In the genomic region with DNA sequence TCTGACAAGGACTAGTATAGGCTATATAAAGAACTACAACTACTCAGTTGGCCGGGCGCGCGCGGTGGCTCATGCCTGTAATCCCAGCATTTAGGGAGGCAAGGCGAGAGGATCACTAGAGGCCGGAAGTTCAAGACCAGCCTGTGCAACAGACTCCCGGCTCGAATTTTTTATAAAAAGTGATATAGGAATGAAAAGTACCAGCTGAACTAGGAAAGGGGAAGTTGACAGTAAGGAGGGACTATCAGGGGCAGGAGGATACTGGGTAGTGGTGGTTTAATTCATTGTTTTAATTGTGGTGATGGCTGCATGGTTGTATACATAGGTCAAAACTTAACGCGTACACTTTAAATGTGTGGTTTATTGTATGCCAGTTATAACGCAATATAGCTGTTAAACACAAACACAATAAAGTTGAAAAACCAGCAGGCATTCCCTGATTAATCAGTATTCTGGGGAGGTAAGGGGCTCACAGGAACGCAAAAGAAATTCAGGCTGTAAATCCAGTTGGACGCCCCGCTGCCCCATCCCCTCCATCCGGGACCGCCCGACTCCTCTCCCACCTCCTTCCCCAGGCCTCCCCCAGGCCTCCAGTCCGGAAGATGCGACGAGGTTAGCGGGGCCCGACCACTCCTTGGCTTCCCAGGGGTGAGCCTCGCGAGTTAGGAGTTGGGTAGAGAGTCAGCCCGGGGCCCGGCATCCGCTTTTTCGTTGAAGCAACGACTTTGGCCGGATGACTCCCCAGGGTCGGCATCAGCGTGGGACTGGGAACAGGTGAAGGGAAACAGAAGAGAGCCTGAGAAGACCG, we compare ENCODE assay signal across 8 cellular contexts. TPM values are rescaled to one million over a fixed set of nuclear protein-coding genes. Genes with fewer than 3 reads are reported as not detected.
DNase-seq lines count a peak whose midpoint lies in the region; ATAC-seq and TF ChIP-seq lines count a peak whose summit lies in the region.

No MANE protein-coding gene starts in this region.

- H3K27me3 ChIP-seq in esophagus muscularis mucosa = peaks cover 0 to 7% (median 0%) of the 10 kb centered on the region in 4 donors

- TF ChIP-seq EP300 in esophagus muscularis mucosa (IDR thresholded peaks at IDR 0.05) = no peak

- WGBS in esophagus muscularis mucosa = 42% methylated on average over 18 of the region's 34 CpGs

- intact Hi-C loops in esophagus muscularis mucosa (cut with DNase I) = loop anchor here (5.0 kb wide), 2 partner anchors 41 to 59 kb away; a partner anchor contains a TSS

- peak overlapping the region; percentile 81 to 99 (median 85) for H3K4me3 ChIP-seq in esophagus muscularis mucosa

- TF ChIP-seq CTCF in esophagus muscularis mucosa (IDR thresholded peaks at IDR 0.05) = no peak

- peak overlapping the region; percentile 86 to 90 (median 88) for H3K27ac ChIP-seq in esophagus muscularis mucosa (replicated peaks in 1 of 4)
- H3K27ac ChIP-seq in temporal lobe (ENCODE audit: low read depth, low read length) = peak overlapping the region; percentile 81

- H3K4me3 Mint-ChIP-seq in natural killer cell treated with Interleukin-12 subunit alpha and Interleukin-12 subunit beta and Interleukin-15 and Interleukin-18, amount 100 ng/mL, for 72 hours = no peak overlapping the region

- no peak for TF ChIP-seq POLR2A in esophagus muscularis mucosa (IDR thresholded peaks at IDR 0.05; ENCODE audit: low read depth)

- H3K27ac Mint-ChIP-seq in natural killer cell treated with Interleukin-12 subunit alpha and Interleukin-12 subunit beta and Interleukin-15 and Interleukin-18, amount 100 ng/mL, for 72 hours = no peak overlapping the region

- H3K4me1 ChIP-seq in esophagus muscularis mucosa = peaks cover 13 to 24% (median 19%) of the 10 kb centered on the region in 4 donors

- no peaks in the 10 kb centered on the region for H3K9me3 ChIP-seq in esophagus muscularis mucosa

- H3K36me3 Mint-ChIP-seq in natural killer cell treated with Interleukin-12 subunit alpha and Interleukin-12 subunit beta and Interleukin-15 and Interleukin-18, amount 100 ng/mL, for 72 hours = no peaks in the 10 kb centered on the region

- no peaks in the 10 kb centered on the region for H3K9me3 Mint-ChIP-seq in natural killer cell treated with Interleukin-12 subunit alpha and Interleukin-12 subunit beta and Interleukin-15 and Interleukin-18, amount 100 ng/mL, for 72 hours

- DNase-seq in AML-193 (lab: John Stamatoyannopoulos, UW) (peak; percentile 61 to 71), NCI-H748 (lab: John Stamatoyannopoulos, UW; ENCODE audit: unreplicated experiment) (peak; percentile 80), esophagus muscularis mucosa (ENCODE audit: extremely low spot score) (peak; percentile 93)
- peak; percentile 31 to 51 for DNase-seq in activated CD8-positive, alpha-beta memory T cell treated with anti-CD3 and anti-CD28 coated beads for 1 hour (ENCODE audit: extremely low read depth in 1 of 2, low read depth in 1 of 2)
- DNase-seq in natural killer cell treated with Interleukin-12 subunit alpha and Interleukin-12 subunit beta and Interleukin-15 and Interleukin-18, amount 100 ng/mL, for 72 hours (ENCODE audit: low spot score) = peak; percentile 79

- H3K4me1 Mint-ChIP-seq in natural killer cell treated with Interleukin-12 subunit alpha and Interleukin-12 subunit beta and Interleukin-15 and Interleukin-18, amount 100 ng/mL, for 72 hours (ENCODE audit: low read depth in 2 of 2) = peaks cover 8 to 11% of the 10 kb centered on the region in 2 donors

- no peaks in the 10 kb centered on the region for H3K27me3 Mint-ChIP-seq in natural killer cell treated with Interleukin-12 subunit alpha and Interleukin-12 subunit beta and Interleukin-15 and Interleukin-18, amount 100 ng/mL, for 72 hours

- ATAC-seq in GM18907 (IDR thresholded peaks at IDR 0.05; ENCODE audit: unreplicated experiment) = peak; percentile 69
- ATAC-seq in HG03095 (IDR thresholded peaks at IDR 0.05; ENCODE audit: unreplicated experiment) = peak; percentile 55
- ATAC-seq in natural killer cell treated with Interleukin-12 subunit alpha and Interleukin-12 subunit beta and Interleukin-15 and Interleukin-18, amount 100 ng/mL, for 72 hours = peak; percentile 86 to 87

- peaks cover 0 to 8% (median 4%) of the 10 kb centered on the region in 4 donors for H3K36me3 ChIP-seq in esophagus muscularis mucosa

RNA-seq across cellular contexts. Expression of a gene that starts 0.7 kb away (rescaled TPM):
- total RNA-seq in esophagus muscularis mucosa = 10 to 100 TPM in 3 of 4 donors, 1 to 10 TPM in 1; 10.0 to 12.4 (median 10.2) TPM
- 10 to 100 TPM; 42.6 to 89.3 TPM for total RNA-seq in natural killer cell treated with Interleukin-12 subunit alpha and Interleukin-12 subunit beta and Interleukin-15 and Interleukin-18, amount 100 ng/mL, for 72 hours
- total RNA-seq in temporal lobe = 28.5 TPM

RNA-seq across cellular contexts. Expression of a gene that starts 42.9 kb away (rescaled TPM):
- total RNA-seq in esophagus muscularis mucosa = 10 to 100 TPM; 12.0 to 21.9 (median 16.1) TPM
- total RNA-seq in natural killer cell treated with Interleukin-12 subunit alpha and Interleukin-12 subunit beta and Interleukin-15 and Interleukin-18, amount 100 ng/mL, for 72 hours = 10 to 100 TPM; 22.0 to 25.7 TPM
- total RNA-seq in temporal lobe = 5.4 TPM

RNA-seq across cellular contexts. Expression of a gene that starts 59.6 kb away (rescaled TPM):
- total RNA-seq in esophagus muscularis mucosa = 10 to 100 TPM; 25.8 to 29.2 (median 27.3) TPM
- total RNA-seq in natural killer cell treated with Interleukin-12 subunit alpha and Interleukin-12 subunit beta and Interleukin-15 and Interleukin-18, amount 100 ng/mL, for 72 hours = 10 to 100 TPM; 21.0 to 37.0 TPM
- total RNA-seq in temporal lobe = 49.4 TPM

Comparison
In these comparisons a context has a peak if more than half of its experiments do, and no peak if none do; other contexts are left out.
1. Peak in every context shown above with its lines: DNase-seq, ATAC-seq, H3K4me3 ChIP-seq and H3K27ac ChIP-seq.
2. DNase-seq: peak in every context shown above with its lines; median percentile 93 in esophagus muscularis mucosa; 80 in NCI-H748; 79 in natural killer cell treated with Interleukin-12 subunit alpha and Interleukin-12 subunit beta and Interleukin-15 and Interleukin-18, amount 100 ng/mL, for 72 hours; 66 in AML-193; 41 in activated CD8-positive, alpha-beta memory T cell treated with anti-CD3 and anti-CD28 coated beads for 1 hour.